ENCODE assay signal across 17 cellular contexts in genomic region chr22:40054486-40054885, GRCh38. TPM values are rescaled to one million over a fixed set of nuclear protein-coding genes. Genes with fewer than 3 reads are reported as not detected.
A peak's percentile ranks its signal among the peaks of the same experiment; 100 is the strongest.
DNase-seq lines count a peak whose midpoint lies in the region; ATAC-seq and TF ChIP-seq lines count a peak whose summit lies in the region.
"Had no signal": no experiment of that assay in that cellular context is flagged by ENCODE, and none has a peak within 500 bp of the region (broad histone marks: within the 10 kb centered on the region; RNA-seq: fewer than 3 reads in every experiment).

No MANE protein-coding gene starts in this region.

- WGBS in esophagus squamous epithelium, 2 donors: 97 to 100% methylated on average over 2 of the region's 2 CpGs

- CTCF ChIA-PET in activated naive CD4-positive, alpha-beta T cell treated with anti-CD3 and anti-CD28 coated beads, Interleukin-2, amount 10 ng/mL, durations not matched to agents 7 days and 5 days (lab: Charles Lee): interaction anchor here (0.7 to 2.1 kb wide), 4 partner anchors 10 to 672 kb away, joined by 3 to 4 read pairs (median 4); no protein-coding TSS in a partner anchor
- CTCF ChIA-PET in PC-9 (lab: Charles Lee): no interaction called here

- H3K36me3 ChIP-seq in PC-9 (ENCODE audit: low read depth) (no peaks in the 10 kb centered on the region), esophagus squamous epithelium (no peaks in the 10 kb centered on the region)
- H3K36me3 ChIP-seq: esophagus muscularis mucosa, thoracic aorta had no signal

- H3K27ac Mint-ChIP-seq in activated naive CD4-positive, alpha-beta T cell treated with anti-CD3 and anti-CD28 coated beads, Interleukin-2, amount 10 ng/mL, durations not matched to agents 7 days and 5 days: peak overlapping the region; percentile 97
- peak overlapping the region; percentile 96 for H3K27ac Mint-ChIP-seq in activated naive CD8-positive, alpha-beta T cell treated with anti-CD3 and anti-CD28 coated beads, Interleukin-2, amount 10 ng/mL, durations not matched to agents 7 days and 5 days
- H3K27ac Mint-ChIP-seq in stimulated activated naive B cell treated with anti-CD40 and anti-IgM and Interleukin-4, amounts not matched to agents 10 μg/mL and 1 μg/mL and 100 μg/mL, for 72 hours: peak overlapping the region; percentile 94

- peaks cover 19% of the 10 kb centered on the region for H3K36me3 Mint-ChIP-seq in activated naive CD4-positive, alpha-beta T cell treated with anti-CD3 and anti-CD28 coated beads, Interleukin-2, amount 10 ng/mL, durations not matched to agents 7 days and 5 days
- H3K36me3 Mint-ChIP-seq in activated naive CD8-positive, alpha-beta T cell treated with anti-CD3 and anti-CD28 coated beads, Interleukin-2, amount 10 ng/mL, durations not matched to agents 7 days and 5 days: peaks cover 2% of the 10 kb centered on the region
- peaks cover 0 to 5% of the 10 kb centered on the region in 2 donors for H3K36me3 Mint-ChIP-seq in stimulated activated naive B cell treated with anti-CD40 and anti-IgM and Interleukin-4, amounts not matched to agents 10 μg/mL and 1 μg/mL and 100 μg/mL, for 72 hours

- peaks cover 65% of the 10 kb centered on the region for H4K20me1 ChIP-seq in PC-9 (ENCODE audit: insufficient read depth)

- 0 out of 2 replicates have a peak overlapping the region, but pooled peaks have one; percentile 46 for H3K4me2 ChIP-seq in PC-9

- no peak for ATAC-seq in activated naive CD8-positive, alpha-beta T cell treated with anti-CD3 and anti-CD28 coated beads, Interleukin-2, amount 10 ng/mL, durations not matched to agents 7 days and 5 days (ENCODE audit: low read depth)
- no peak for ATAC-seq in stimulated activated naive B cell treated with anti-CD40 and anti-IgM and Interleukin-4, amounts not matched to agents 10 μg/mL and 1 μg/mL and 100 μg/mL, for 72 hours (replicated peaks)
- ATAC-seq: left cardiac atrium had no signal

- H3K27ac ChIP-seq in PC-9: no peak overlapping the region
- H3K27ac ChIP-seq in esophagus squamous epithelium: no peak overlapping the region
- H3K27ac ChIP-seq: esophagus muscularis mucosa, thoracic aorta had no signal

- TF ChIP-seq CTCF in PC-9 (conservative IDR thresholded peaks at IDR 0.05) (no peak), esophagus squamous epithelium (IDR thresholded peaks at IDR 0.05) (no peak), foreskin fibroblast (IDR thresholded peaks at IDR 0.05; ENCODE audit: low read depth, low read length) (no peak)

- no TSS peak for BruUV-seq in PC-9 (replicated peaks; lab: Mats Ljungman, UMichigan)

- H3K9me3 ChIP-seq in PC-9 (ENCODE audit: insufficient read depth, low read depth): no peaks in the 10 kb centered on the region
- H3K9me3 ChIP-seq in esophagus squamous epithelium: no peaks in the 10 kb centered on the region
- H3K9me3 ChIP-seq: esophagus muscularis mucosa, thoracic aorta had no signal

- H3K4me1 ChIP-seq in PC-9 (replicated peaks; ENCODE audit: insufficient read depth) (peaks cover 18% of the 10 kb centered on the region), esophagus squamous epithelium (peaks cover 0 to 48% (median 9%) of the 10 kb centered on the region in 3 donors)

- DNase-seq in activated naive CD4-positive, alpha-beta T cell treated with anti-CD3 and anti-CD28 coated beads, Interleukin-2, amount 10 ng/mL, durations not matched to agents 7 days and 5 days: no peak
- DNase-seq in activated naive CD4-positive, alpha-beta T cell (lab: John Stamatoyannopoulos, UW): no peak
- no peak for DNase-seq in PC-9
- no peak for DNase-seq in activated naive CD8-positive, alpha-beta T cell treated with anti-CD3 and anti-CD28 coated beads, Interleukin-2, amount 10 ng/mL, durations not matched to agents 7 days and 5 days
- no peak for DNase-seq in stimulated activated naive B cell treated with anti-CD40 and anti-IgM and Interleukin-4, amounts not matched to agents 10 μg/mL and 1 μg/mL and 100 μg/mL, for 72 hours
- DNase-seq in esophagus squamous epithelium (lab: John Stamatoyannopoulos, UW): no peak
- DNase-seq in foreskin fibroblast: no peak
- DNase-seq: DMS153; effector CD8-positive, alpha-beta T cell; GDM1; left cardiac atrium; NCI-H2171; NCI-H526; posterior cingulate gyrus had no signal

- TF ChIP-seq POLR2A in esophagus squamous epithelium (IDR thresholded peaks at IDR 0.05): no peak

- POLR2A ChIA-PET in PC-9 (lab: Charles Lee; ENCODE audit: unreplicated experiment): no interaction called here
- POLR2A ChIA-PET in activated naive CD8-positive, alpha-beta T cell treated with anti-CD3 and anti-CD28 coated beads, Interleukin-2, amount 10 ng/mL, durations not matched to agents 7 days and 5 days (lab: Charles Lee): interaction anchor here (0.6 to 4.6 kb wide), 10 partner anchors 10 to 1785 kb away, joined by 3 to 58 read pairs (median 4); partner anchors contain the start of genes ADSL, ATF4 and TNRC6B

- no peaks in the 10 kb centered on the region for H3K9me3 Mint-ChIP-seq in activated naive CD4-positive, alpha-beta T cell treated with anti-CD3 and anti-CD28 coated beads, Interleukin-2, amount 10 ng/mL, durations not matched to agents 7 days and 5 days
- H3K9me3 Mint-ChIP-seq in activated naive CD8-positive, alpha-beta T cell treated with anti-CD3 and anti-CD28 coated beads, Interleukin-2, amount 10 ng/mL, durations not matched to agents 7 days and 5 days: no peaks in the 10 kb centered on the region
- peaks cover 0 to 2% of the 10 kb centered on the region in 2 donors for H3K9me3 Mint-ChIP-seq in stimulated activated naive B cell treated with anti-CD40 and anti-IgM and Interleukin-4, amounts not matched to agents 10 μg/mL and 1 μg/mL and 100 μg/mL, for 72 hours
- H3K9me3 Mint-ChIP-seq: CD14-positive monocyte had no signal

- peaks cover 87% of the 10 kb centered on the region for H3K4me1 Mint-ChIP-seq in activated naive CD4-positive, alpha-beta T cell treated with anti-CD3 and anti-CD28 coated beads, Interleukin-2, amount 10 ng/mL, durations not matched to agents 7 days and 5 days
- H3K4me1 Mint-ChIP-seq in activated naive CD8-positive, alpha-beta T cell treated with anti-CD3 and anti-CD28 coated beads, Interleukin-2, amount 10 ng/mL, durations not matched to agents 7 days and 5 days: peaks cover 72% of the 10 kb centered on the region
- peaks cover 53 to 86% of the 10 kb centered on the region in 2 donors for H3K4me1 Mint-ChIP-seq in stimulated activated naive B cell treated with anti-CD40 and anti-IgM and Interleukin-4, amounts not matched to agents 10 μg/mL and 1 μg/mL and 100 μg/mL, for 72 hours

- no peak overlapping the region for H3K4me3 Mint-ChIP-seq in activated naive CD4-positive, alpha-beta T cell treated with anti-CD3 and anti-CD28 coated beads, Interleukin-2, amount 10 ng/mL, durations not matched to agents 7 days and 5 days
- peak overlapping the region; percentile 84 for H3K4me3 Mint-ChIP-seq in activated naive CD8-positive, alpha-beta T cell treated with anti-CD3 and anti-CD28 coated beads, Interleukin-2, amount 10 ng/mL, durations not matched to agents 7 days and 5 days
- H3K4me3 Mint-ChIP-seq in stimulated activated naive B cell treated with anti-CD40 and anti-IgM and Interleukin-4, amounts not matched to agents 10 μg/mL and 1 μg/mL and 100 μg/mL, for 72 hours: peak overlapping the region; percentile 73 to 79
- H3K4me3 Mint-ChIP-seq: CD14-positive monocyte had no signal

- no peaks in the 10 kb centered on the region for H3K9me2 ChIP-seq in PC-9 (ENCODE audit: insufficient read depth)

- peaks cover 19% of the 10 kb centered on the region; the same call in 1 of the 2 replicates for H3F3A ChIP-seq in PC-9 (ENCODE audit: insufficient read depth, low read depth)

- no peaks in the 10 kb centered on the region for H3K27me3 Mint-ChIP-seq in activated naive CD4-positive, alpha-beta T cell treated with anti-CD3 and anti-CD28 coated beads, Interleukin-2, amount 10 ng/mL, durations not matched to agents 7 days and 5 days
- no peaks in the 10 kb centered on the region for H3K27me3 Mint-ChIP-seq in activated naive CD8-positive, alpha-beta T cell treated with anti-CD3 and anti-CD28 coated beads, Interleukin-2, amount 10 ng/mL, durations not matched to agents 7 days and 5 days
- no peaks in the 10 kb centered on the region for H3K27me3 Mint-ChIP-seq in stimulated activated naive B cell treated with anti-CD40 and anti-IgM and Interleukin-4, amounts not matched to agents 10 μg/mL and 1 μg/mL and 100 μg/mL, for 72 hours

- no peak overlapping the region for H3K4me3 ChIP-seq in PC-9
- H3K4me3 ChIP-seq in esophagus squamous epithelium: no peak overlapping the region
- H3K4me3 ChIP-seq in foreskin fibroblast (ENCODE audit: low read depth in 1 of 2, low read length in 2 of 2): no peak overlapping the region
- H3K4me3 ChIP-seq: esophagus muscularis mucosa, thoracic aorta had no signal

- peaks cover 72% of the 10 kb centered on the region for H3K79me2 ChIP-seq in PC-9 (ENCODE audit: low read depth)

- intact Hi-C loops in PC-9 (cut with micrococcal nuclease; ENCODE audit: unreplicated experiment): no loop called here
- intact Hi-C loops in esophagus squamous epithelium (cut with DNase I): no loop called here

- no peak overlapping the region for H2AFZ ChIP-seq in PC-9

- H3K27me3 ChIP-seq in PC-9 (ENCODE audit: insufficient read depth, low read depth): no peaks in the 10 kb centered on the region
- no peaks in the 10 kb centered on the region for H3K27me3 ChIP-seq in esophagus squamous epithelium
- H3K27me3 ChIP-seq: esophagus muscularis mucosa had no signal

RNA-seq across cellular contexts. Expression of gene FAM83F, which starts 59.7 kb away (rescaled TPM):
- 8.1 and 9.1 TPM in 2 replicates for total RNA-seq in PC-9 (2021)
- total RNA-seq in activated naive CD8-positive, alpha-beta T cell treated with anti-CD3 and anti-CD28 coated beads, Interleukin-2, amount 10 ng/mL, durations not matched to agents 7 days and 5 days: under 1 TPM; 0.20 to 0.30 TPM
- 10 to 100 TPM; 25.5 to 39.2 (median 29.6) TPM for total RNA-seq in esophagus squamous epithelium
